Comparison of ENCODE assay signal across 1 cellular context in the genomic region with DNA sequence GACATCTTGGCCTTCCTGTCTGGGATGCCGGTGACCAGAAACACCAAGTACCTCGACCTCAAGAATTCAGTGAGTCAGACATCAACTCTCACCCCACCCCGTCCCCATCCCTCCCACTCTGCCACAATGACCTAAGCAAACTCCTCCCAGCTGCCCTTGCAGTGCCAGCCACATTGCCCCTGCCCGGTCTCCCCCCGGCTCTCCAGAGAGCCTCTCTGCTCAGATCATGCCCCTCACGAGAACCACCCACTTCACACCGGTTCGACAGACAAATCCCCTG.
TF ChIP-seq lines count a peak whose summit lies in the region.

No MANE protein-coding gene starts in this region.

TF ChIP-seq in HepG2, 621 proteins besides CTCF, POLR2A, EP300 and RAD21 (continued from another document):
- TF ChIP-seq, protein P1, sequence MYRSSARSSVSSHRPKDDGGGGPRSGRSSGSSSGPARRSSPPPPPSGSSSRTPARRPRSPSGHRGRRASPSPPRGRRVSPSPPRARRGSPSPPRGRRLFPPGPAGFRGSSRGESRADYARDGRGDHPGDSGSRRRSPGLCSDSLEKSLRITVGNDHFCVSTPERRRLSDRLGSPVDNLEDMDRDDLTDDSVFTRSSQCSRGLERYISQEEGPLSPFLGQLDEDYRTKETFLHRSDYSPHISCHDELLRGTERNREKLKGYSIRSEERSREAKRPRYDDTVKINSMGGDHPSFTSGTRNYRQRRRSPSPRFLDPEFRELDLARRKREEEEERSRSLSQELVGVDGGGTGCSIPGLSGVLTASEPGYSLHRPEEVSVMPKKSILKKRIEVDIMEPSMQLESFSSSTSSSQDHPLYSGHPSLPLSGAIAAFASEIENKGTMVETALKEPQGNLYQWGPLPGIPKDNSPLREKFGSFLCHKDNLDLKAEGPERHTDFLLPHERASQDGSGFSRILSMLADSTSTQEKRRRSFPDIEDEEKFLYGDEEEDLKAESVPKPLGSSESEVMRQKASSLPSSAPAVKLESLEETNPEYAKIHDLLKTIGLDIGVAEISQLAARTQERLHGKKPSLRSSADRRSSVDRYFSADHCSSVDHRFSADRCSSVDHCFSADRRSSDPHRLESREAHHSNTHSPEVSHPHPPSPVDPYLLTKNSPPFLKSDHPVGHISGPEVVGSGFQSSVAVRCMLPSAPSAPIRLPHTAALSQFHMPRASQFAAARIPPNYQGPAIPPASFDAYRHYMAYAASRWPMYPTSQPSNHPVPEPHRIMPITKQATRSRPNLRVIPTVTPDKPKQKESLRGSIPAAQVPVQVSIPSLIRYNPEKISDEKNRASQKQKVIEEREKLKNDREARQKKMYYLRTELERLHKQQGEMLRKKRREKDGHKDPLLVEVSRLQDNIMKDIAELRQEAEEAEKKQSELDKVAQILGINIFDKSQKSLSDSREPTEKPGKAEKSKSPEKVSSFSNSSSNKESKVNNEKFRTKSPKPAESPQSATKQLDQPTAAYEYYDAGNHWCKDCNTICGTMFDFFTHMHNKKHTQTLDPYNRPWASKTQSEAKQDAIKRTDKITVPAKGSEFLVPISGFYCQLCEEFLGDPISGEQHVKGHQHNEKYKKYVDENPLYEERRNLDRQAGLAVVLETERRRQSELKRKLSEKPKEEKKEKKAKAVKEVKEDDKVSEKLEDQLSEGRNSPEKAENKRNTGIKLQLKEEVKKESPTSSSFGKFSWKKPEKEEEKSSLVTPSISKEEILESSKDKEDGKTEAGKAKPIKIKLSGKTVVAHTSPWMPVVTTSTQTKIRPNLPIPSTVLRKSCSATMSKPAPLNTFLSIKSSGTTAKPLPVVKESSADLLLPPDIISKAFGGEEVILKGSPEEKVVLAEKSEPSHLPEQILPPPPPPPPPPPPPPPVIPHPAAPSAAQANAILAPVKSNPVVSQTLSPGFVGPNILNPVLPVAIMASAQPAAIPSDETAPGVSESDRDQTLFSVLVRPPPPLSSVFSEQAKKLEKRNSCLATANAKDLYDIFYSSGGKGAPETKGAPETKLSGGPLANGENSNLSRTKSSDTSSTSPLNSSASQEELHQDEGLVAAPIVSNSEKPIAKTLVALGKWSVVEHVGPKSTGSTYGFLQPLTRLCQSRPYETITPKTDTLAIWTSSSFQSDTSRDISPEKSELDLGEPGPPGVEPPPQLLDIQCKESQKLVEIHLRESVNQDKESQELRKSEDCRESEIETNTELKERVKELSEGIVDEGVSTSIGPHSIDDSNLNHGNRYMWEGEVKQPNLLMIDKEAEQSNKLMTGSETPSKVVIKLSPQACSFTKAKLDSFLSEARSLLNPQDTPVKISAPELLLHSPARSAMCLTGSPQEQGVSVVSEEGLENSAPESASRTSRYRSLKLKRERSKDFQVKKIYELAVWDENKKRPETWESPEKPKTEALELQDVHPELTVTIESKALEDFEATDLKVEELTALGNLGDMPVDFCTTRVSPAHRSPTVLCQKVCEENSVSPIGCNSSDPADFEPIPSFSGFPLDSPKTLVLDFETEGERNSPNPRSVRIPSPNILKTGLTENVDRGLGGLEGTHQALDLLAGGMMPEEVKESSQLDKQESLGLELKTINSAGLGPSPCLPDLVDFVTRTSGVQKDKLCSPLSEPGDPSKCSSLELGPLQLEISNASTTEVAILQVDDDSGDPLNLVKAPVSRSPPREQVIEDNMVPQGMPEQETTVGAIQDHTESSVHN (CRISPR knock-in tag; IDR thresholded peaks at IDR 0.05): no peak
- TF ChIP-seq KAT7 (CRISPR knock-in tag; IDR thresholded peaks at IDR 0.05; ENCODE audit: borderline replicate concordance) (no peak), ZNF335 (CRISPR knock-in tag; IDR thresholded peaks at IDR 0.05) (no peak), PPARG (CRISPR knock-in tag; conservative IDR thresholded peaks at IDR 0.05) (no peak), ZNF577 (CRISPR knock-in tag; IDR thresholded peaks at IDR 0.05; ENCODE audit: borderline replicate concordance, low read depth) (no peak), CBX1 (IDR thresholded peaks at IDR 0.05; ENCODE audit: low read depth) (no peak), PCBP1 (IDR thresholded peaks at IDR 0.05; ENCODE audit: borderline replicate concordance, low read depth, low read length) (no peak), ZNF143 (CRISPR knock-in tag; IDR thresholded peaks at IDR 0.05) (no peak), ZBTB7A (CRISPR knock-in tag; IDR thresholded peaks at IDR 0.05) (no peak), NFE2 (CRISPR knock-in tag; IDR thresholded peaks at IDR 0.05) (no peak), ESRRA (CRISPR knock-in tag; IDR thresholded peaks at IDR 0.05; ENCODE audit: low read depth) (no peak), TBL1XR1 (IDR thresholded peaks at IDR 0.05; ENCODE audit: borderline replicate concordance, low read length, partially characterized antibody) (no peak), ZFP36L1 (CRISPR knock-in tag; IDR thresholded peaks at IDR 0.05) (no peak), ZBTB42 (CRISPR knock-in tag; IDR thresholded peaks at IDR 0.05) (no peak), ZNF292 (CRISPR knock-in tag; IDR thresholded peaks at IDR 0.05; ENCODE audit: borderline replicate concordance, low read depth) (no peak)
- TF ChIP-seq, protein P2, sequence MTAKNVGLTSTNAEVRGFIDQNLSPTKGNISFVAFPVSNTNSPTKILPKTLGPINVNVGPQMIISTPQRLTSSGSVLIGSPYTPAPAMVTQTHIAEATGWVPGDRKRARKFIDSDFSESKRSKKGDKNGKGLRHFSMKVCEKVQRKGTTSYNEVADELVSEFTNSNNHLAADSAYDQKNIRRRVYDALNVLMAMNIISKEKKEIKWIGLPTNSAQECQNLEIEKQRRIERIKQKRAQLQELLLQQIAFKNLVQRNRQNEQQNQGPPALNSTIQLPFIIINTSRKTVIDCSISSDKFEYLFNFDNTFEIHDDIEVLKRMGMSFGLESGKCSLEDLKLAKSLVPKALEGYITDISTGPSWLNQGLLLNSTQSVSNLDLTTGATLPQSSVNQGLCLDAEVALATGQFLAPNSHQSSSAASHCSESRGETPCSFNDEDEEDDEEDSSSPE (CRISPR knock-in tag; IDR thresholded peaks at IDR 0.05): no peak
- TF ChIP-seq, protein P3, sequence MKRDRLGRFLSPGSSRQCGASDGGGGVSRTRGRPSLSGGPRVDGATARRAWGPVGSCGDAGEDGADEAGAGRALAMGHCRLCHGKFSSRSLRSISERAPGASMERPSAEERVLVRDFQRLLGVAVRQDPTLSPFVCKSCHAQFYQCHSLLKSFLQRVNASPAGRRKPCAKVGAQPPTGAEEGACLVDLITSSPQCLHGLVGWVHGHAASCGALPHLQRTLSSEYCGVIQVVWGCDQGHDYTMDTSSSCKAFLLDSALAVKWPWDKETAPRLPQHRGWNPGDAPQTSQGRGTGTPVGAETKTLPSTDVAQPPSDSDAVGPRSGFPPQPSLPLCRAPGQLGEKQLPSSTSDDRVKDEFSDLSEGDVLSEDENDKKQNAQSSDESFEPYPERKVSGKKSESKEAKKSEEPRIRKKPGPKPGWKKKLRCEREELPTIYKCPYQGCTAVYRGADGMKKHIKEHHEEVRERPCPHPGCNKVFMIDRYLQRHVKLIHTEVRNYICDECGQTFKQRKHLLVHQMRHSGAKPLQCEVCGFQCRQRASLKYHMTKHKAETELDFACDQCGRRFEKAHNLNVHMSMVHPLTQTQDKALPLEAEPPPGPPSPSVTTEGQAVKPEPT (CRISPR knock-in tag; IDR thresholded peaks at IDR 0.05; ENCODE audit: low read depth): no peak
- TF ChIP-seq, protein P4, sequence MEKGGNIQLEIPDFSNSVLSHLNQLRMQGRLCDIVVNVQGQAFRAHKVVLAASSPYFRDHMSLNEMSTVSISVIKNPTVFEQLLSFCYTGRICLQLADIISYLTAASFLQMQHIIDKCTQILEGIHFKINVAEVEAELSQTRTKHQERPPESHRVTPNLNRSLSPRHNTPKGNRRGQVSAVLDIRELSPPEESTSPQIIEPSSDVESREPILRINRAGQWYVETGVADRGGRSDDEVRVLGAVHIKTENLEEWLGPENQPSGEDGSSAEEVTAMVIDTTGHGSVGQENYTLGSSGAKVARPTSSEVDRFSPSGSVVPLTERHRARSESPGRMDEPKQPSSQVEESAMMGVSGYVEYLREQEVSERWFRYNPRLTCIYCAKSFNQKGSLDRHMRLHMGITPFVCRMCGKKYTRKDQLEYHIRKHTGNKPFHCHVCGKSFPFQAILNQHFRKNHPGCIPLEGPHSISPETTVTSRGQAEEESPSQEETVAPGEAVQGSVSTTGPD (CRISPR knock-in tag; IDR thresholded peaks at IDR 0.05): no peak
